In the genomic region with DNA sequence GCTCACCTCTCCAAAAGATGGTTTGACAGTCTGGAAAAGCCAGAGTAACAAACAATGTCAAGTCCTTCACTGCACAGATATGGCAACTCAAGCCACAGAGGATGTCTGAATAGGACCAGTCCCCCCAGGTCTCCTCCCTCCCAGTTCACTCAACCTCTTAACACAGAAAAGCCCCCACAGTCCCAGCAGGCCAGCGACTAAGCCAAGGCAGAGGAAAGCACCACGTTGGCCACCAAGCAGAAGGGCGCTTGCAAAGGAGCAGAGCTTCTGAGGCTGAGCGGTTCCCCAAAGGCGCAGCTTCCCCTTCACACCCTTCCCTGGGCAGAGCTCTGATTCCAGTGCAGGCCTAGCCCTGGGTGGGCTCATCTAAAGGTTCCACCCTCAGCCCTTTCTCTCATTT, we compare ENCODE assay signal across 8 cellular contexts.
DNase-seq lines count a peak whose midpoint lies in the region; ATAC-seq, FAIRE-seq and TF ChIP-seq lines count a peak whose summit lies in the region.

No MANE protein-coding gene starts in this region.

- intact Hi-C loops in pancreas (cut with DNase I), result no loop called here

- 0% methylated on average over 1 of the region's 5 CpGs; no CpG with 5 or more reads in 1 of the 2 donors for WGBS in gastroesophageal sphincter (ENCODE audit: low coverage in 1 of 2), 2 donors
- WGBS in pancreas, 2 donors, result 67 to 69% methylated on average over 5 of the region's 5 CpGs

- ATAC-seq in GM21619 (IDR thresholded peaks at IDR 0.05; ENCODE audit: unreplicated experiment) (peak; percentile 31), gastroesophageal sphincter (peak; percentile 54), pancreas (peak in 3 of 4 donors; percentile 28 to 62 (median 57))
- peak; percentile 58 to 62 for ATAC-seq in activated T-cell treated with anti-CD3 and anti-CD28 coated beads, Interleukin-2, amount 50 U/mL, for 72 hours (replicated peaks in 1 of 2)

- H3K9me3 ChIP-seq in gastroesophageal sphincter, result no peaks in the 10 kb centered on the region
- no peaks in the 10 kb centered on the region for H3K9me3 ChIP-seq in pancreas

- peaks cover 0 to 4% of the 10 kb centered on the region in 2 donors for H3K36me3 Mint-ChIP-seq in activated T-cell treated with anti-CD3 and anti-CD28 coated beads, Interleukin-2, amount 50 U/mL, for 72 hours (ENCODE audit: insufficient read depth in 2 of 2)

- no peak for TF ChIP-seq EP300 in gastroesophageal sphincter (IDR thresholded peaks at IDR 0.05)

- H3K4me1 ChIP-seq in gastroesophageal sphincter, result peaks cover 0 to 62% (median 5%) of the 10 kb centered on the region in 3 donors
- peaks cover 9 to 11% (median 10%) of the 10 kb centered on the region in 3 donors for H3K4me1 ChIP-seq in pancreas

- no peaks in the 10 kb centered on the region for H3K27me3 Mint-ChIP-seq in activated T-cell treated with anti-CD3 and anti-CD28 coated beads, Interleukin-2, amount 50 U/mL, for 72 hours (ENCODE audit: low read depth)

- peaks cover 48% of the 10 kb centered on the region for H3K4me1 Mint-ChIP-seq in activated T-cell treated with anti-CD3 and anti-CD28 coated beads, Interleukin-2, amount 50 U/mL, for 72 hours (ENCODE audit: low read depth)

- H3K27ac Mint-ChIP-seq in activated T-cell treated with anti-CD3 and anti-CD28 coated beads, Interleukin-2, amount 50 U/mL, for 72 hours, result peak overlapping the region; percentile 73

- H3K36me3 ChIP-seq in gastroesophageal sphincter (no peaks in the 10 kb centered on the region), pancreas (no peaks in the 10 kb centered on the region)

- H3K27me3 ChIP-seq in gastroesophageal sphincter, result no peaks in the 10 kb centered on the region
- H3K27me3 ChIP-seq in pancreas, result no peaks in the 10 kb centered on the region

- FAIRE-seq in pancreas (lab: Jason Lieb, UNC), result no peak

- H3K27ac ChIP-seq in gastroesophageal sphincter (peak overlapping the region; percentile 77 to 87 (median 82)), pancreas (peak overlapping the region in 1 of 4 donors; percentile 17)

- H3K4me3 Mint-ChIP-seq in activated T-cell treated with anti-CD3 and anti-CD28 coated beads, Interleukin-2, amount 50 U/mL, for 72 hours, result peak overlapping the region; percentile 86 to 89

- H3K4me3 ChIP-seq in gastroesophageal sphincter, result peak overlapping the region; percentile 58 to 78
- peak overlapping the region in 3 of 4 donors; percentile 12 to 47 (median 27) for H3K4me3 ChIP-seq in pancreas

- DNase-seq in GM04504 (ENCODE audit: low read depth), result peak; percentile 15
- peak; percentile 55 for DNase-seq in KBM-7
- peak; percentile 25 to 28 for DNase-seq in activated T-cell treated with anti-CD3 and anti-CD28 coated beads, Interleukin-2, amount 50 U/mL, for 72 hours
- DNase-seq in pancreas, result peak in 4 of 6 donors; percentile 13 to 60 (median 42)
- no peak for DNase-seq in epidermal melanocyte (ENCODE audit: insufficient read length, low spot score)
- DNase-seq in activated CD4-positive, CD25-positive, alpha-beta regulatory T cell treated with anti-CD3 and anti-CD28 coated beads, Interleukin-2, amount 50 U/mL, for 72 hours, result no peak

- in situ Hi-C loops in KBM-7 (cut with MboI; ENCODE audit: low pct_unique_long_range_greater_than_20kb, low sequenced_read_pairs), result no loop called here

- TF ChIP-seq POLR2A in gastroesophageal sphincter (IDR thresholded peaks at IDR 0.05), result no peak

- no peaks in the 10 kb centered on the region for H3K9me3 Mint-ChIP-seq in activated T-cell treated with anti-CD3 and anti-CD28 coated beads, Interleukin-2, amount 50 U/mL, for 72 hours

- TF ChIP-seq CTCF in gastroesophageal sphincter (IDR thresholded peaks at IDR 0.05) (no peak), pancreas (IDR thresholded peaks at IDR 0.05) (no peak)

Comparison
In these comparisons a context has a peak if more than half of its experiments do, and no peak if none do; other contexts are left out.
1. DNase-seq: peak in GM04504 (single experiment), KBM-7 (single experiment), activated T-cell treated with anti-CD3 and anti-CD28 coated beads, Interleukin-2, amount 50 U/mL, for 72 hours (2 of 2) and pancreas (4 of 6); none in epidermal melanocyte (single experiment) and activated CD4-positive, CD25-positive, alpha-beta regulatory T cell treated with anti-CD3 and anti-CD28 coated beads, Interleukin-2, amount 50 U/mL, for 72 hours (single experiment).
2. Peak in every context shown above with its lines, with median percentiles within 50 percentile points of each other: ATAC-seq.